Comparison of ENCODE assay signal across 21 cellular contexts in genomic region chr16:6274366-6274765, GRCh38.
"Had no signal": no experiment of that assay in that cellular context is flagged by ENCODE, and none has a peak within 500 bp of the region (broad histone marks: within the 10 kb centered on the region; RNA-seq: fewer than 3 reads in every experiment).

No MANE protein-coding gene starts in this region.

- H3K4me3 ChIP-seq: hepatocyte, left ventricle myocardium inferior, lung, neural progenitor cell, ovary, right atrium auricular region, right lobe of liver, skin epidermis, spleen, tibial nerve, vagina had no signal

- H3K36me3 ChIP-seq: left ventricle myocardium inferior, neural progenitor cell, neutrophil, ovary, right atrium auricular region, right lobe of liver, spleen, tibial nerve, vagina had no signal

- H3K4me1 ChIP-seq: left ventricle myocardium inferior, right atrium auricular region, right lobe of liver, spleen, tibial nerve, vagina had no signal

- H3K9me3 ChIP-seq: left ventricle myocardium inferior, neutrophil, ovary, right atrium auricular region, right lobe of liver, tibial nerve, vagina had no signal

- H3K27ac ChIP-seq: hepatocyte, left ventricle myocardium inferior, neural progenitor cell, neutrophil, ovary, right atrium auricular region, right lobe of liver, skin epidermis, spleen, tibial nerve, vagina had no signal

- H3K27me3 ChIP-seq: hepatocyte, neural progenitor cell, neutrophil, ovary, right atrium auricular region, right lobe of liver, spleen, tibial nerve, vagina had no signal

- DNase-seq: islet precursor cell; left ventricle myocardium inferior; mesendoderm; naive B cell; natural killer cell; nephron progenitor cell; ovary; right lobe of liver; spleen; stimulated activated CD4-positive, alpha-beta T cell treated with anti-CD3 and anti-CD28 coated beads, Interleukin-4, amount 100 ng/mL, for 24 hours; stimulated activated naive CD4-positive, alpha-beta T cell treated with Interleukin-2 at 50 U/mL for 16 hours; stimulated activated naive CD8-positive, alpha-beta T cell treated with anti-CD3 and anti-CD28 coated beads, Interleukin-15, amount 100 ng/mL, for 72 hours; substantia nigra had no signal
